18 cellular contexts compared by ENCODE assay signal in genomic region chr11:134468081-134468668, GRCh38. TPM values are rescaled to one million over a fixed set of nuclear protein-coding genes. Genes with fewer than 3 reads are reported as not detected.
"Had no signal": no experiment of that assay in that cellular context is flagged by ENCODE, and none has a peak within 500 bp of the region (broad histone marks: within the 10 kb centered on the region; RNA-seq: fewer than 3 reads in every experiment).

No MANE protein-coding gene starts in this region.

- H3K27me3 ChIP-seq: thyroid gland had no signal

- H3K4me3 ChIP-seq: hepatocyte, lung, psoas muscle, sigmoid colon, thyroid gland had no signal

- H3K36me3 ChIP-seq: sigmoid colon, thyroid gland had no signal

- H3K27ac ChIP-seq: psoas muscle, sigmoid colon, thyroid gland had no signal

- H3K9me3 ChIP-seq: psoas muscle, sigmoid colon, thyroid gland had no signal

- H3K4me1 ChIP-seq: psoas muscle, sigmoid colon had no signal

- ATAC-seq: activated naive CD4-positive, alpha-beta T cell treated with anti-CD3 and anti-CD28 coated beads, Interleukin-2, amount 50 U/mL, for 72 hours; effector memory CD8-positive, alpha-beta T cell; natural killer cell; psoas muscle had no signal

- DNase-seq: activated CD4-positive, alpha-beta T cell treated with anti-CD3 and anti-CD28 coated beads, Interleukin-2, amount 50 U/mL, for 1 hour; activated effector memory CD4-positive, alpha-beta T cell treated with Interleukin-2 at 50 U/mL for 16 hours; activated T-cell treated with anti-CD3 and anti-CD28 coated beads, Interleukin-2, amount 50 U/mL, for 24 hours; amniotic stem cell; effector memory CD8-positive, alpha-beta T cell; kidney glomerular epithelial cell; midbrain; natural killer cell; occipital lobe; psoas muscle; sigmoid colon; stimulated activated CD4-positive, alpha-beta T cell treated with anti-CD3 and anti-CD28 coated beads, Interleukin-12 subunit alpha, Interleukin-12 subunit beta, amount 100 ng/mL, for 4 hours; stimulated activated CD4-positive, alpha-beta T cell treated with anti-CD3 and anti-CD28 coated beads, Interleukin-4, amount 100 ng/mL, for 24 hours; thyroid gland had no signal

RNA-seq across cellular contexts. Expression of gene B3GAT1, which starts 56.1 kb away (rescaled TPM):
- total RNA-seq: epithelial cell of proximal tubule had no signal
